1 cellular context compared by ENCODE assay signal in genomic region chr5:111252799-111253564, GRCh38.
TF ChIP-seq lines count a peak whose summit lies in the region.

No MANE protein-coding gene starts in this region.

TF ChIP-seq in HepG2, 621 proteins besides CTCF, POLR2A, EP300 and RAD21 (continued from another document):
- TF ChIP-seq ZZZ3 (CRISPR knock-in tag; IDR thresholded peaks at IDR 0.05; ENCODE audit: borderline replicate concordance): no peak
- TF ChIP-seq STAG1 (CRISPR knock-in tag; IDR thresholded peaks at IDR 0.05): no peak
- TF ChIP-seq TIGD3 (CRISPR knock-in tag; IDR thresholded peaks at IDR 0.05; ENCODE audit: borderline replicate concordance): no peak
- no peak for TF ChIP-seq KAT2B (IDR thresholded peaks at IDR 0.05; ENCODE audit: borderline replicate concordance, low read depth, low read length)
- no peak for TF ChIP-seq ZNF704 (CRISPR knock-in tag; IDR thresholded peaks at IDR 0.05; ENCODE audit: borderline replicate concordance)
